In the genomic region with DNA sequence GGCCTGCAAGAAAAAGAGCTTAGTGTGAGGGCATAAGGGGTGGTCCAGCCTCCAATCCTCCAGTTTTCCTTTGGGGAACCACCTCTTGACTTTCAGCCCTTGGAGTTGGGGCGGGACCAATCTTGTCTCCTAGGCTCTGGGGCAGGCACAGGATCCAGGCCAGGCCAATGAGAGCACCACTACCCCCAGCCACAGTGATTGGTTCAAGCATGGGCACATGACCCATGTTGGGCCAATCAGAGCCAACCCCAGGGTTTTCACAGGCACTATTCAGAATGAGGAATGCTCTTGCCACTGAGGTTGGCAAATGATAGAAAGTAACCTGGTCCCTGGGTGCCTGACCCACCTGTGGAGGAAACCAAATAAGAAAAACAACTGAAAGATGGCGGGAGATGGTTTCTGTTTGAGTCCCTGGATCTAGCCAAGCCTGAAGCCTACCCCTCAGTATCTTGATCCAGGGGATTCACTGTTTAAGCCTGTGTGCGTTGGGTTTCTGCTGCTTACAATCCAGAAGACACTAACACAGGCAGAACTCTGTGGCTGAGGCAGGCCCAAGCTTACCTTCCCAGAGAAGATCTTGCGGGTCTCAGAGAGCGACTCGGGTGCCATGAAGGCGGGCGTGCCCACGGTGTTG, we compare ENCODE assay signal across 23 cellular contexts. TPM values are rescaled to one million over a fixed set of nuclear protein-coding genes. Genes with fewer than 3 reads are reported as not detected.
A peak's percentile ranks its signal among the peaks of the same experiment; 100 is the strongest.
DNase-seq lines count a peak whose midpoint lies in the region; ATAC-seq and TF ChIP-seq lines count a peak whose summit lies in the region.
"Had no signal": no experiment of that assay in that cellular context is flagged by ENCODE, and none has a peak within 500 bp of the region (broad histone marks: within the 10 kb centered on the region; RNA-seq: fewer than 3 reads in every experiment).

No MANE protein-coding gene starts in this region.

- H3K36me3 ChIP-seq in endodermal cell (ENCODE audit: control insufficient read depth, insufficient read depth, low read length): peaks cover 77% of the 10 kb centered on the region
- H3K36me3 ChIP-seq in testis (ENCODE audit: low read depth, missing control alignments): no peaks in the 10 kb centered on the region
- peaks cover 61 to 75% of the 10 kb centered on the region in 2 donors for H3K36me3 ChIP-seq in ascending aorta

- H3K27me3 ChIP-seq in endodermal cell (ENCODE audit: control insufficient read depth, insufficient read depth, low read length, poor library complexity, severe bottlenecking) (no peaks in the 10 kb centered on the region), testis (no peaks in the 10 kb centered on the region), ascending aorta (no peaks in the 10 kb centered on the region)
- H3K27me3 ChIP-seq: BLaER1 had no signal

- intact Hi-C loops in testis (cut with DNase I; ENCODE audit: low total_unique reads): no loop called here
- intact Hi-C loops in ascending aorta (cut with DNase I): no loop called here

- H3K4me3 ChIP-seq in endodermal cell (ENCODE audit: low read length) (no peak overlapping the region), testis (no peak overlapping the region), ascending aorta (no peak overlapping the region)
- H3K4me3 ChIP-seq: BLaER1, PC-9 had no signal

- H3K9me3 Mint-ChIP-seq in activated naive CD4-positive, alpha-beta T cell treated with anti-CD3 and anti-CD28 coated beads, Interleukin-2, amount 50 U/mL, for 24 hours: no peaks in the 10 kb centered on the region
- no peaks in the 10 kb centered on the region for H3K9me3 Mint-ChIP-seq in endodermal cell
- H3K9me3 Mint-ChIP-seq: activated naive CD4-positive, alpha-beta T cell treated with anti-CD3 and anti-CD28 coated beads, Interleukin-2, amount 10 ng/mL, durations not matched to agents 7 days and 5 days; memory B cell; T-cell had no signal

- peak overlapping the region; percentile 31 for H3K27ac Mint-ChIP-seq in activated naive CD4-positive, alpha-beta T cell treated with anti-CD3 and anti-CD28 coated beads, Interleukin-2, amount 50 U/mL, for 24 hours
- no peak overlapping the region for H3K27ac Mint-ChIP-seq in endodermal cell
- H3K27ac Mint-ChIP-seq: activated naive CD4-positive, alpha-beta T cell treated with anti-CD3 and anti-CD28 coated beads, Interleukin-2, amount 10 ng/mL, durations not matched to agents 7 days and 5 days; T-cell had no signal

- peaks cover 4% of the 10 kb centered on the region for H3K4me1 Mint-ChIP-seq in activated naive CD4-positive, alpha-beta T cell treated with anti-CD3 and anti-CD28 coated beads, Interleukin-2, amount 50 U/mL, for 24 hours
- no peaks in the 10 kb centered on the region for H3K4me1 Mint-ChIP-seq in endodermal cell
- H3K4me1 Mint-ChIP-seq: activated naive CD4-positive, alpha-beta T cell treated with anti-CD3 and anti-CD28 coated beads, Interleukin-2, amount 10 ng/mL, durations not matched to agents 7 days and 5 days; T-cell had no signal

- no peak overlapping the region for H3K27ac ChIP-seq in endodermal cell (ENCODE audit: low read depth, low read length)
- H3K27ac ChIP-seq in testis: no peak overlapping the region
- no peak overlapping the region for H3K27ac ChIP-seq in ascending aorta
- H3K27ac ChIP-seq: BLaER1, PC-9 had no signal

- DNase-seq in activated naive CD4-positive, alpha-beta T cell (lab: John Stamatoyannopoulos, UW): no peak
- DNase-seq in NAMALWA (ENCODE audit: low spot score): peak; percentile 23
- DNase-seq in endodermal cell: peak; percentile 77
- DNase-seq in testis: peak; percentile 49
- no peak for DNase-seq in ascending aorta (ENCODE audit: low spot score in 2 of 2)
- no peak for DNase-seq in mesenteric fat pad (ENCODE audit: low spot score)
- DNase-seq: ACHN; activated CD4-positive, alpha-beta T cell treated with anti-CD3 and anti-CD28 coated beads for 4 hours; activated naive CD4-positive, alpha-beta T cell treated with anti-CD3 and anti-CD28 coated beads, Interleukin-2, amount 10 ng/mL, durations not matched to agents 7 days and 5 days; activated T-cell treated with anti-CD3 and anti-CD28 coated beads, Interleukin-2, amount 50 U/mL, for 48 hours; Caco-2; central memory CD4-positive, alpha-beta T cell; DMS79; head of caudate nucleus; left cardiac atrium; NCI-H1417; NCI-H446 treated with DMSO at 0.1 percent for 48 hours; PC-9; T-cell had no signal

- H3K9me3 ChIP-seq in endodermal cell (ENCODE audit: control insufficient read depth, low read length) (no peaks in the 10 kb centered on the region), testis (no peaks in the 10 kb centered on the region), ascending aorta (no peaks in the 10 kb centered on the region)
- H3K9me3 ChIP-seq: BLaER1, Caco-2 had no signal

- H3K4me1 ChIP-seq in endodermal cell (ENCODE audit: control insufficient read depth, insufficient read depth, low read length) (no peaks in the 10 kb centered on the region), testis (no peaks in the 10 kb centered on the region), ascending aorta (no peaks in the 10 kb centered on the region)
- H3K4me1 ChIP-seq: BLaER1, Caco-2 had no signal

- TF ChIP-seq POLR2A in testis (IDR thresholded peaks at IDR 0.05): no peak

- no peak for ATAC-seq in HG03469 (IDR thresholded peaks at IDR 0.05; ENCODE audit: unreplicated experiment)
- ATAC-seq: left cardiac atrium, T-cell had no signal

- 95 to 100% methylated on average over 5 to 9 of the region's 9 CpGs for WGBS in endodermal cell (ENCODE audit: insufficient coverage in 1 of 2, insufficient read length in 1 of 2), 2 experiments
- 94 to 96% methylated on average over 8 to 9 of the region's 9 CpGs for whole genome bisulfite sequencing in testis, 2 donors

- no peak overlapping the region for H3K9ac ChIP-seq in endodermal cell (ENCODE audit: extremely low read depth, low read length, poor library complexity, severe bottlenecking)
- H3K9ac ChIP-seq: BLaER1 had no signal

- H3K4me3 Mint-ChIP-seq in activated naive CD4-positive, alpha-beta T cell treated with anti-CD3 and anti-CD28 coated beads, Interleukin-2, amount 50 U/mL, for 24 hours: no peak overlapping the region
- no peak overlapping the region for H3K4me3 Mint-ChIP-seq in endodermal cell
- H3K4me3 Mint-ChIP-seq: activated naive CD4-positive, alpha-beta T cell treated with anti-CD3 and anti-CD28 coated beads, Interleukin-2, amount 10 ng/mL, durations not matched to agents 7 days and 5 days; memory B cell; T-cell had no signal

- H3K27me3 Mint-ChIP-seq in activated naive CD4-positive, alpha-beta T cell treated with anti-CD3 and anti-CD28 coated beads, Interleukin-2, amount 50 U/mL, for 24 hours: no peaks in the 10 kb centered on the region
- H3K27me3 Mint-ChIP-seq in endodermal cell (ENCODE audit: insufficient read depth): no peaks in the 10 kb centered on the region
- H3K27me3 Mint-ChIP-seq: activated naive CD4-positive, alpha-beta T cell treated with anti-CD3 and anti-CD28 coated beads, Interleukin-2, amount 10 ng/mL, durations not matched to agents 7 days and 5 days; memory B cell; T-cell had no signal

- no peak for TF ChIP-seq CTCF in endodermal cell (conservative IDR thresholded peaks at IDR 0.05)
- TF ChIP-seq CTCF in testis (IDR thresholded peaks at IDR 0.05): no peak
- no peak for TF ChIP-seq CTCF in ascending aorta (IDR thresholded peaks at IDR 0.05)

- peaks cover 38% of the 10 kb centered on the region for H3K36me3 Mint-ChIP-seq in activated naive CD4-positive, alpha-beta T cell treated with anti-CD3 and anti-CD28 coated beads, Interleukin-2, amount 50 U/mL, for 24 hours
- H3K36me3 Mint-ChIP-seq in endodermal cell (ENCODE audit: low read depth): peaks cover 81% of the 10 kb centered on the region

RNA-seq across cellular contexts. Expression of a gene that starts 42.9 kb away (rescaled TPM):
- total RNA-seq in endodermal cell (10 to 100 TPM; 11.5 to 21.1 TPM), testis (10 to 100 TPM; 36.0 to 50.0 TPM), ascending aorta (4.3 TPM), mesenteric fat pad (40.8 TPM)
- polyA plus RNA-seq in endodermal cell (2013, experiment 1 of 2): 14.6 TPM
- 13.8 TPM for polyA plus RNA-seq in endodermal cell (2013, experiment 2 of 2)
- 20.2 TPM for polyA plus RNA-seq in testis (ENCODE audit: insufficient read depth, low read depth, low replicate concordance)

RNA-seq across cellular contexts. Expression of a gene that starts 43.7 kb away (rescaled TPM):
- total RNA-seq in endodermal cell (100 to 1,000 TPM in 1 of 2 donors, 10 to 100 TPM in 1; 95.8 to 113 TPM), testis (10 to 100 TPM; 21.5 to 22.1 TPM), ascending aorta (36.9 TPM), mesenteric fat pad (50.5 TPM)
- 30.7 TPM for polyA plus RNA-seq in endodermal cell (2013, experiment 1 of 2)
- 29.4 TPM for polyA plus RNA-seq in endodermal cell (2013, experiment 2 of 2)
- 17.1 TPM for polyA plus RNA-seq in testis (ENCODE audit: insufficient read depth, low read depth, low replicate concordance)

Comparison
In these comparisons a context has a peak if more than half of its experiments do, and no peak if none do; other contexts are left out.
1. DNase-seq: peak in NAMALWA (single experiment), endodermal cell (single experiment) and testis (single experiment); none in activated naive CD4-positive, alpha-beta T cell (0 of 4), ascending aorta (0 of 2) and mesenteric fat pad (single experiment).